In the genomic region with DNA sequence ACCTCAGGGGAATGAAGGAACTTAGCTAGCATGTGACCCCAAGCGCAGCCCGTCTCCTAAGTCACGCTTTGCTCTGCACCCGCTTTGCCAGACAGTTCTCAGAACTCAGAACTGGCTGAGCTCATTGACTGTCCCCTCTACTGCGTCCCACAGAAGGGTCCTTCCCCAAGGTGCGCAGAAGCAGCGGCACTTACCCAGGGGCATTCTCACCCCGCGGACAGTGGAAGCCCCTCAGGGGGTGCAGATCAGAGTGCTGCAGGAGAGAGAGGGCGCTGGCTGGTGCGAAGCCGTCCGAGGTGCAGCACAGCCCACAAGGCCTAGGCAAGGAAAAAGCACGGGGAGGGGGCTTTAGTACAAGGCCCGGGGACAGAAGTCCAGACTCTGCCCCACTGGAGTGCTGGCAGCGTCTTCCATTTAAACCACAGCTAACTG, we compare ENCODE assay signal across 8 cellular contexts. TPM values are rescaled to one million over a fixed set of nuclear protein-coding genes. Genes with fewer than 3 reads are reported as not detected.
DNase-seq lines count a peak whose midpoint lies in the region; ATAC-seq and TF ChIP-seq lines count a peak whose summit lies in the region.

No MANE protein-coding gene starts in this region.

- H3K79me2 ChIP-seq in fibroblast of lung (ENCODE audit: control insufficient read depth, insufficient read depth, low read length): peaks cover 52% of the 10 kb centered on the region

- H2AFZ ChIP-seq in fibroblast of lung (ENCODE audit: low read length): no peak overlapping the region

- CTCF ChIA-PET in Caco-2 (lab: Charles Lee): interaction anchor here (0.6 to 2.7 kb wide), 7 partner anchors 8 to 196 kb away, joined by 3 to 91 read pairs (median 4); a partner anchor contains a TSS
- CTCF ChIA-PET in activated CD8-positive, alpha-beta memory T cell treated with anti-CD3 and anti-CD28 coated beads, Interleukin-2, amount 10 ng/mL, durations not matched to agents 7 days and 5 days (lab: Charles Lee): interaction anchor here (0.8 to 3.1 kb wide), 10 partner anchors 8 to 85 kb away, joined by 3 to 125 read pairs (median 6); a partner anchor contains a TSS

- peak overlapping the region; percentile 87 for H3K9ac ChIP-seq in fibroblast of lung (ENCODE audit: insufficient read depth, low read length)

- no TSS peak for BruUV-seq in Caco-2 (replicated peaks; lab: Mats Ljungman, UMichigan)

- peak overlapping the region; percentile 91 for H3K27ac ChIP-seq in fibroblast of lung (ENCODE audit: insufficient read depth, low read length)
- H3K27ac ChIP-seq in neutrophil: peak overlapping the region; percentile 67

- H3K27me3 Mint-ChIP-seq in Caco-2 (ENCODE audit: insufficient read depth, unreplicated experiment): peaks cover 6% of the 10 kb centered on the region
- peaks cover 2% of the 10 kb centered on the region for H3K27me3 Mint-ChIP-seq in IgD-negative memory B cell
- peaks cover 9% of the 10 kb centered on the region for H3K27me3 Mint-ChIP-seq in activated CD8-positive, alpha-beta memory T cell treated with anti-CD3 and anti-CD28 coated beads, Interleukin-2, amount 10 ng/mL, durations not matched to agents 7 days and 5 days

- H3K36me3 Mint-ChIP-seq in Caco-2 (ENCODE audit: insufficient read depth, unreplicated experiment): peaks cover 64% of the 10 kb centered on the region
- peaks cover 2% of the 10 kb centered on the region for H3K36me3 Mint-ChIP-seq in IgD-negative memory B cell
- peaks cover 50% of the 10 kb centered on the region for H3K36me3 Mint-ChIP-seq in activated CD8-positive, alpha-beta memory T cell treated with anti-CD3 and anti-CD28 coated beads, Interleukin-2, amount 10 ng/mL, durations not matched to agents 7 days and 5 days

- H3K27me3 ChIP-seq in Caco-2 (replicated peaks; ENCODE audit: control insufficient read depth, insufficient read depth, low read length) (no peaks in the 10 kb centered on the region), fibroblast of lung (ENCODE audit: control insufficient read depth, insufficient read depth, low read length) (peaks cover 2% of the 10 kb centered on the region), neutrophil (peaks cover 5% of the 10 kb centered on the region)

- no peaks in the 10 kb centered on the region for H4K20me1 ChIP-seq in fibroblast of lung (ENCODE audit: control insufficient read depth, extremely low read depth, insufficient read depth, low read length)

- H3K4me1 Mint-ChIP-seq in Caco-2 (ENCODE audit: low read depth, unreplicated experiment) (peaks cover 21% of the 10 kb centered on the region), IgD-negative memory B cell (peaks cover 2 to 18% (median 17%) of the 10 kb centered on the region in 3 donors)
- H3K4me1 Mint-ChIP-seq in activated CD8-positive, alpha-beta memory T cell treated with anti-CD3 and anti-CD28 coated beads, Interleukin-2, amount 10 ng/mL, durations not matched to agents 7 days and 5 days: peaks cover 47% of the 10 kb centered on the region

- POLR2A ChIA-PET in Caco-2 (lab: Charles Lee): interaction anchor here (0.5 to 3.7 kb wide), 5 partner anchors 13 to 72 kb away, joined by 3 to 104 read pairs (median 3); a partner anchor contains a TSS

- peak overlapping the region; percentile 73 for H3K4me3 ChIP-seq in Caco-2 (ENCODE audit: low read depth, low read length)
- H3K4me3 ChIP-seq in fibroblast of lung (replicated peaks in 1 of 4; ENCODE audit: control extremely low read depth in 1 of 4, insufficient read depth in 1 of 4, low read depth in 3 of 4, low read length in 4 of 4): peak overlapping the region; percentile 84 to 95 (median 92)
- H3K4me3 ChIP-seq in neutrophil (ENCODE audit: low read depth in 1 of 2, low read length in 1 of 2): peak overlapping the region; percentile 88 to 91

- H3K9me3 ChIP-seq in Caco-2: no peaks in the 10 kb centered on the region
- no peaks in the 10 kb centered on the region for H3K9me3 ChIP-seq in fibroblast of lung (ENCODE audit: control insufficient read depth, insufficient read depth, low read depth, low read length)
- H3K9me3 ChIP-seq in neutrophil: no peaks in the 10 kb centered on the region

- peak; percentile 28 for ATAC-seq in activated CD8-positive, alpha-beta memory T cell treated with anti-CD3 and anti-CD28 coated beads, Interleukin-2, amount 10 ng/mL, durations not matched to agents 7 days and 5 days
- ATAC-seq in HG03196 (IDR thresholded peaks at IDR 0.05; ENCODE audit: unreplicated experiment): no peak

- no peaks in the 10 kb centered on the region for H3K9me3 Mint-ChIP-seq in Caco-2 (ENCODE audit: unreplicated experiment)
- H3K9me3 Mint-ChIP-seq in IgD-negative memory B cell: no peaks in the 10 kb centered on the region
- H3K9me3 Mint-ChIP-seq in activated CD8-positive, alpha-beta memory T cell treated with anti-CD3 and anti-CD28 coated beads, Interleukin-2, amount 10 ng/mL, durations not matched to agents 7 days and 5 days (ENCODE audit: low read depth): no peaks in the 10 kb centered on the region

- H3K4me1 ChIP-seq in Caco-2 (peaks cover 10% of the 10 kb centered on the region), fibroblast of lung (ENCODE audit: control insufficient read depth, extremely low read depth, insufficient read depth, low read length) (peaks cover 7% of the 10 kb centered on the region), neutrophil (ENCODE audit: control insufficient read depth in 1 of 2, insufficient read depth in 1 of 2, low read depth in 1 of 2, low read length in 1 of 2) (peaks cover 11 to 14% of the 10 kb centered on the region in 2 experiments)

- TF ChIP-seq CTCF in Caco-2 (IDR thresholded peaks at IDR 0.05; ENCODE audit: insufficient read depth in 1 of 2, low read depth in 1 of 2, low read length in 1 of 2, severe bottlenecking in 1 of 2, unreplicated experiment in 1 of 2): no peak
- no peak for TF ChIP-seq CTCF in fibroblast of lung (conservative IDR thresholded peaks at IDR 0.05 in 1 of 2, IDR thresholded peaks at IDR 0.05 in 1 of 2; ENCODE audit: low read depth in 1 of 2, low read length in 2 of 2)
- TF ChIP-seq CTCF in neutrophil (IDR thresholded peaks at IDR 0.05): no peak

- DNase-seq in Caco-2 (peak in 1 of 2 experiments; percentile 59), fibroblast of lung (ENCODE audit: low read depth in 2 of 2) (peak; percentile 18 to 23), NCI-H2029 treated with DMSO at 0.1 percent for 48 hours (lab: John Stamatoyannopoulos, UW) (no peak)
- DNase-seq in activated CD8-positive, alpha-beta memory T cell treated with anti-CD3 and anti-CD28 coated beads, Interleukin-2, amount 10 ng/mL, durations not matched to agents 7 days and 5 days: peak; percentile 51
- no peak for DNase-seq in effector CD4-positive, alpha-beta T cell

- H3K4me3 Mint-ChIP-seq in Caco-2 (ENCODE audit: unreplicated experiment) (peak overlapping the region; percentile 94), IgD-negative memory B cell (peak overlapping the region; percentile 92 to 100 (median 96))
- peak overlapping the region; percentile 97 for H3K4me3 Mint-ChIP-seq in activated CD8-positive, alpha-beta memory T cell treated with anti-CD3 and anti-CD28 coated beads, Interleukin-2, amount 10 ng/mL, durations not matched to agents 7 days and 5 days

- intact Hi-C loops in Caco-2 (cut with micrococcal nuclease; ENCODE audit: unreplicated experiment): no loop called here

- H3K36me3 ChIP-seq in Caco-2 (ENCODE audit: control insufficient read depth, insufficient read depth, low read length) (peaks cover 23% of the 10 kb centered on the region), fibroblast of lung (ENCODE audit: control insufficient read depth, insufficient read depth, low read length) (peaks cover 38% of the 10 kb centered on the region), neutrophil (peaks cover 45% of the 10 kb centered on the region)

- H3K4me2 ChIP-seq in fibroblast of lung (ENCODE audit: extremely low read depth, insufficient read depth, low read length): peak overlapping the region; percentile 99

- H3K27ac Mint-ChIP-seq in Caco-2 (ENCODE audit: unreplicated experiment) (peak overlapping the region; percentile 95), IgD-negative memory B cell (peak overlapping the region; percentile 96 to 99 (median 98))
- peak overlapping the region; percentile 91 for H3K27ac Mint-ChIP-seq in activated CD8-positive, alpha-beta memory T cell treated with anti-CD3 and anti-CD28 coated beads, Interleukin-2, amount 10 ng/mL, durations not matched to agents 7 days and 5 days

RNA-seq across cellular contexts. Expression of a gene that starts 0.8 kb away (rescaled TPM):
- total RNA-seq in Caco-2 (2022): 351 and 362 TPM in 2 replicates
- 114 TPM for polyA plus RNA-seq in IgD-negative memory B cell
- 100 to 1,000 TPM in 1 of 2 experiments, 10 to 100 TPM in 1; 92.3 to 123 TPM for total RNA-seq in activated CD8-positive, alpha-beta memory T cell treated with anti-CD3 and anti-CD28 coated beads, Interleukin-2, amount 10 ng/mL, durations not matched to agents 7 days and 5 days
- 5.4 and 10.6 TPM in 2 replicates for total RNA-seq in fibroblast of lung
- 15.0 and 50.2 TPM in 2 replicates for polyA plus RNA-seq in fibroblast of lung
- polyA plus RNA-seq in fibroblast of lung (2012): 20.8 and 99.2 TPM in 2 replicates
- 17.0 and 65.8 TPM in 2 replicates for polyA minus RNA-seq in fibroblast of lung (ENCODE audit: low replicate concordance)

RNA-seq across cellular contexts. Expression of a gene that starts 38.3 kb away (rescaled TPM):
- 69.1 and 72.3 TPM in 2 replicates for total RNA-seq in Caco-2 (2022)
- 13.0 TPM for polyA plus RNA-seq in IgD-negative memory B cell
- 10 to 100 TPM; 31.9 to 32.2 TPM for total RNA-seq in activated CD8-positive, alpha-beta memory T cell treated with anti-CD3 and anti-CD28 coated beads, Interleukin-2, amount 10 ng/mL, durations not matched to agents 7 days and 5 days
- 22.1 and 31.4 TPM in 2 replicates for total RNA-seq in fibroblast of lung
- polyA plus RNA-seq in fibroblast of lung: 15.6 and 19.5 TPM in 2 replicates
- 12.7 and 15.4 TPM in 2 replicates for polyA plus RNA-seq in fibroblast of lung (2012)
- 13.8 and 15.2 TPM in 2 replicates for polyA minus RNA-seq in fibroblast of lung (ENCODE audit: low replicate concordance)

Comparison
In these comparisons a context has a peak if more than half of its experiments do, and no peak if none do; other contexts are left out.
1. DNase-seq: peak in activated CD8-positive, alpha-beta memory T cell treated with anti-CD3 and anti-CD28 coated beads, Interleukin-2, amount 10 ng/mL, durations not matched to agents 7 days and 5 days (single experiment) and fibroblast of lung (2 of 2); none in effector CD4-positive, alpha-beta T cell (single experiment) and NCI-H2029 treated with DMSO at 0.1 percent for 48 hours (single experiment).
2. Peak in every context shown above with its lines, with median percentiles within 50 percentile points of each other: H3K4me3 ChIP-seq, H3K27ac Mint-ChIP-seq and H3K4me3 Mint-ChIP-seq.